ENCODE assay signal across 19 cellular contexts in the genomic region with DNA sequence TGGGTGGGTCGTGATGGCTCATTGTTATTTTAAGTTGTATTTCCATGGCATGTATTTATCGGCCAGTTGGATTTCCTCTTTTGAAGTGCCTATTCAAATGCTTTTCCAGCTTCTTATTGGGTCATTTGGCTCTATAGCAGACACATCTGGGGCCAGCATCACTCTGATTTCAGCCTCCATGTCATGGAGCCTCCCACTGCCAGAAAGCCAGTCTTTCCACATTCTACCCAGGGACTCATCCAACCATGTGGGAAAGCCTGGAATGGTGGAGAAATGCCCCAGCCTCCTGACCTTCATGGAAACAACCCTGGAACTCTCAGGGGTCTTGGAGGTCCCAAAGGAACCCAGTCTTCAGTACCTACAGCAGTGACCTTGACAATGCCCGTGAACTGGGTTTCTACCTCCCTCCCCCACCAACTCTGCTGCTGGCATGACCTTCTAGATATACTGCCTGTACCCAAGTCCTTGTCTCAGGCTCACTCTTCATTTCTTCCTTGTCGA. TPM values are rescaled to one million over a fixed set of nuclear protein-coding genes. Genes with fewer than 3 reads are reported as not detected.
"Had no signal": no experiment of that assay in that cellular context is flagged by ENCODE, and none has a peak within 500 bp of the region (broad histone marks: within the 10 kb centered on the region; RNA-seq: fewer than 3 reads in every experiment).

No MANE protein-coding gene starts in this region.

- H3K27ac Mint-ChIP-seq: dendritic cell treated with granulocyte-macrophage colony-stimulating factor and Interleukin-4, amounts not matched to agents 40 ng/mL and 50 ng/mL, for 4 days; stimulated activated naive B cell treated with anti-CD40 and anti-IgM and Interleukin-4, amounts not matched to agents 10 μg/mL and 1 μg/mL and 100 μg/mL, for 72 hours had no signal

- H3K9me3 Mint-ChIP-seq: dendritic cell treated with granulocyte-macrophage colony-stimulating factor and Interleukin-4, amounts not matched to agents 40 ng/mL and 50 ng/mL, for 4 days had no signal

- ATAC-seq: activated CD4-positive, CD25-positive, alpha-beta regulatory T cell treated with anti-CD3 and anti-CD28 coated beads, Interleukin-2, amount 50 U/mL, for 24 hours; gastrocnemius medialis; heart left ventricle; left cardiac atrium; lower lobe of right lung; stimulated activated naive B cell treated with anti-CD40 and anti-IgM and Interleukin-4, amounts not matched to agents 10 μg/mL and 1 μg/mL and 100 μg/mL, for 72 hours had no signal

- H3K4me3 Mint-ChIP-seq: dendritic cell treated with granulocyte-macrophage colony-stimulating factor and Interleukin-4, amounts not matched to agents 40 ng/mL and 50 ng/mL, for 4 days; stimulated activated naive B cell treated with anti-CD40 and anti-IgM and Interleukin-4, amounts not matched to agents 10 μg/mL and 1 μg/mL and 100 μg/mL, for 72 hours had no signal

- DNase-seq: activated CD4-positive, alpha-beta T cell treated with anti-CD3 and anti-CD28 coated beads, Interleukin-2, amount 50 U/mL, for 4 hours; activated gamma-delta T cell treated with Interleukin-2 at 50 U/mL for 16 hours; cerebellar nuclear complex; effector memory CD4-positive, alpha-beta T cell; gastrocnemius medialis; left cardiac atrium; lower lobe of right lung; midbrain; SK-N-SH; stimulated activated CD4-positive, alpha-beta T cell treated with anti-CD3 and anti-CD28 coated beads, Interleukin-1b, Interleukin-23, amount 100 ng/mL, for 48 hours; stimulated activated naive B cell treated with anti-CD40 and anti-IgM and Interleukin-4, amounts not matched to agents 10 μg/mL and 1 μg/mL and 100 μg/mL, for 72 hours; T-helper 1 cell; T1000; thyroid gland; uterus had no signal

RNA-seq across cellular contexts. Expression of a gene that starts 52.1 kb away (rescaled TPM):
- total RNA-seq: ascending aorta, gastrocnemius medialis had no signal
